In genomic region chr1:60049188-60049587, GRCh38 we compare ENCODE assay signal across 12 cellular contexts. TPM values are rescaled to one million over a fixed set of nuclear protein-coding genes. Genes with fewer than 3 reads are reported as not detected.
"Had no signal": no experiment of that assay in that cellular context is flagged by ENCODE, and none has a peak within 500 bp of the region (broad histone marks: within the 10 kb centered on the region; RNA-seq: fewer than 3 reads in every experiment).

No MANE protein-coding gene starts in this region.

- H3K4me3 ChIP-seq: GM23248, GM23338, HAP-1 had no signal

- H3K9ac ChIP-seq: GM23248 had no signal

- H3K27ac ChIP-seq: GM23248 had no signal

- H3K4me3 Mint-ChIP-seq: GM23338, H9, HFFc6 had no signal

- H3K9me3 ChIP-seq: HAP-1 had no signal

- H3K4me2 ChIP-seq: GM23338 had no signal

- DNase-seq: GM23248, GOT3, H7, H9, HCEC 1CT, HFFc6 had no signal

- H3K4me1 Mint-ChIP-seq: H9 had no signal

- FAIRE-seq: H1, H54 had no signal

- H3K27ac Mint-ChIP-seq: GM23338, H9, HFFc6 had no signal

- ATAC-seq: GM23338, HCT116 had no signal

- H2AFZ ChIP-seq: GM23248, GM23338 had no signal

- H3K36me3 ChIP-seq: HAP-1 had no signal

- H3K4me1 ChIP-seq: HAP-1 had no signal

RNA-seq across cellular contexts. Expression of gene C1orf87, which starts 24.4 kb away (rescaled TPM):
- total RNA-seq: GM23248, H4, H7, HFFc6 had no signal
- polyA plus RNA-seq: GM23248, H1 had no signal
